1 cellular context compared by ENCODE assay signal in the genomic region with DNA sequence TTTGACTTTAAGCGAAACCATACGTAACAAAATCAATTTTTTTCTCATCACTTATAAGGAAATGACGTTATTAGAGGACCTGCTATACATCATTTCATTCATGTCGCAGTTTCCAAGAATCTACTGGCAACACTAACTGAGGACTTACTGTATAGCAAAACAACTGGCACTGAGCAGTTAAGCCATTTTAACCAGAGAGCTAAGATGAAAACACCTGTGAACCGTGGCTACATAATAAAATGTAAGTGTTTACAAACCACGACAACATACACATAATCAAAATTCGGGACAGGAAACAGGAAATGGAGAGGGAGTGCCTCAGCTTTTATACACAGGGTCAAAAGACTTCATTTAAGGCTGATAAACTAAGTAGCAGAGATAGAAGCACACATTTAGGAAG.
TF ChIP-seq lines count a peak whose summit lies in the region.

No MANE protein-coding gene starts in this region.

TF ChIP-seq in SK-N-SH, 30 proteins besides CTCF, POLR2A, EP300 and RAD21 (continued from another document):
- TF ChIP-seq, protein P1, sequence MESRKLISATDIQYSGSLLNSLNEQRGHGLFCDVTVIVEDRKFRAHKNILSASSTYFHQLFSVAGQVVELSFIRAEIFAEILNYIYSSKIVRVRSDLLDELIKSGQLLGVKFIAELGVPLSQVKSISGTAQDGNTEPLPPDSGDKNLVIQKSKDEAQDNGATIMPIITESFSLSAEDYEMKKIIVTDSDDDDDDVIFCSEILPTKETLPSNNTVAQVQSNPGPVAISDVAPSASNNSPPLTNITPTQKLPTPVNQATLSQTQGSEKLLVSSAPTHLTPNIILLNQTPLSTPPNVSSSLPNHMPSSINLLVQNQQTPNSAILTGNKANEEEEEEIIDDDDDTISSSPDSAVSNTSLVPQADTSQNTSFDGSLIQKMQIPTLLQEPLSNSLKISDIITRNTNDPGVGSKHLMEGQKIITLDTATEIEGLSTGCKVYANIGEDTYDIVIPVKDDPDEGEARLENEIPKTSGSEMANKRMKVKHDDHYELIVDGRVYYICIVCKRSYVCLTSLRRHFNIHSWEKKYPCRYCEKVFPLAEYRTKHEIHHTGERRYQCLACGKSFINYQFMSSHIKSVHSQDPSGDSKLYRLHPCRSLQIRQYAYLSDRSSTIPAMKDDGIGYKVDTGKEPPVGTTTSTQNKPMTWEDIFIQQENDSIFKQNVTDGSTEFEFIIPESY (IDR thresholded peaks at IDR 0.05; ENCODE audit: borderline replicate concordance, low read depth), result no peak
- TF ChIP-seq FOXM1 (IDR thresholded peaks at IDR 0.05; ENCODE audit: low read depth) (no peak), MXI1 (IDR thresholded peaks at IDR 0.05; ENCODE audit: low read depth, low read length) (no peak), RXRA (IDR thresholded peaks at IDR 0.05; ENCODE audit: borderline replicate concordance, low read depth) (no peak), YY1 (IDR thresholded peaks at IDR 0.05; ENCODE audit: low read depth) (no peak), NRF1 (IDR thresholded peaks at IDR 0.05; ENCODE audit: low read depth, low read length) (no peak)
- TF ChIP-seq, protein P2, sequence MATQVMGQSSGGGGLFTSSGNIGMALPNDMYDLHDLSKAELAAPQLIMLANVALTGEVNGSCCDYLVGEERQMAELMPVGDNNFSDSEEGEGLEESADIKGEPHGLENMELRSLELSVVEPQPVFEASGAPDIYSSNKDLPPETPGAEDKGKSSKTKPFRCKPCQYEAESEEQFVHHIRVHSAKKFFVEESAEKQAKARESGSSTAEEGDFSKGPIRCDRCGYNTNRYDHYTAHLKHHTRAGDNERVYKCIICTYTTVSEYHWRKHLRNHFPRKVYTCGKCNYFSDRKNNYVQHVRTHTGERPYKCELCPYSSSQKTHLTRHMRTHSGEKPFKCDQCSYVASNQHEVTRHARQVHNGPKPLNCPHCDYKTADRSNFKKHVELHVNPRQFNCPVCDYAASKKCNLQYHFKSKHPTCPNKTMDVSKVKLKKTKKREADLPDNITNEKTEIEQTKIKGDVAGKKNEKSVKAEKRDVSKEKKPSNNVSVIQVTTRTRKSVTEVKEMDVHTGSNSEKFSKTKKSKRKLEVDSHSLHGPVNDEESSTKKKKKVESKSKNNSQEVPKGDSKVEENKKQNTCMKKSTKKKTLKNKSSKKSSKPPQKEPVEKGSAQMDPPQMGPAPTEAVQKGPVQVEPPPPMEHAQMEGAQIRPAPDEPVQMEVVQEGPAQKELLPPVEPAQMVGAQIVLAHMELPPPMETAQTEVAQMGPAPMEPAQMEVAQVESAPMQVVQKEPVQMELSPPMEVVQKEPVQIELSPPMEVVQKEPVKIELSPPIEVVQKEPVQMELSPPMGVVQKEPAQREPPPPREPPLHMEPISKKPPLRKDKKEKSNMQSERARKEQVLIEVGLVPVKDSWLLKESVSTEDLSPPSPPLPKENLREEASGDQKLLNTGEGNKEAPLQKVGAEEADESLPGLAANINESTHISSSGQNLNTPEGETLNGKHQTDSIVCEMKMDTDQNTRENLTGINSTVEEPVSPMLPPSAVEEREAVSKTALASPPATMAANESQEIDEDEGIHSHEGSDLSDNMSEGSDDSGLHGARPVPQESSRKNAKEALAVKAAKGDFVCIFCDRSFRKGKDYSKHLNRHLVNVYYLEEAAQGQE (IDR thresholded peaks at IDR 0.05; ENCODE audit: low read depth, low read length), result no peak
- TF ChIP-seq, protein P3, sequence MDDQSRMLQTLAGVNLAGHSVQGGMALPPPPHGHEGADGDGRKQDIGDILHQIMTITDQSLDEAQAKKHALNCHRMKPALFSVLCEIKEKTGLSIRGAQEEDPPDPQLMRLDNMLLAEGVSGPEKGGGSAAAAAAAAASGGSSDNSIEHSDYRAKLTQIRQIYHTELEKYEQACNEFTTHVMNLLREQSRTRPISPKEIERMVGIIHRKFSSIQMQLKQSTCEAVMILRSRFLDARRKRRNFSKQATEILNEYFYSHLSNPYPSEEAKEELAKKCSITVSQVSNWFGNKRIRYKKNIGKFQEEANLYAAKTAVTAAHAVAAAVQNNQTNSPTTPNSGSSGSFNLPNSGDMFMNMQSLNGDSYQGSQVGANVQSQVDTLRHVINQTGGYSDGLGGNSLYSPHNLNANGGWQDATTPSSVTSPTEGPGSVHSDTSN (IDR thresholded peaks at IDR 0.05), result no peak
